1 cellular context compared by ENCODE assay signal in the genomic region with DNA sequence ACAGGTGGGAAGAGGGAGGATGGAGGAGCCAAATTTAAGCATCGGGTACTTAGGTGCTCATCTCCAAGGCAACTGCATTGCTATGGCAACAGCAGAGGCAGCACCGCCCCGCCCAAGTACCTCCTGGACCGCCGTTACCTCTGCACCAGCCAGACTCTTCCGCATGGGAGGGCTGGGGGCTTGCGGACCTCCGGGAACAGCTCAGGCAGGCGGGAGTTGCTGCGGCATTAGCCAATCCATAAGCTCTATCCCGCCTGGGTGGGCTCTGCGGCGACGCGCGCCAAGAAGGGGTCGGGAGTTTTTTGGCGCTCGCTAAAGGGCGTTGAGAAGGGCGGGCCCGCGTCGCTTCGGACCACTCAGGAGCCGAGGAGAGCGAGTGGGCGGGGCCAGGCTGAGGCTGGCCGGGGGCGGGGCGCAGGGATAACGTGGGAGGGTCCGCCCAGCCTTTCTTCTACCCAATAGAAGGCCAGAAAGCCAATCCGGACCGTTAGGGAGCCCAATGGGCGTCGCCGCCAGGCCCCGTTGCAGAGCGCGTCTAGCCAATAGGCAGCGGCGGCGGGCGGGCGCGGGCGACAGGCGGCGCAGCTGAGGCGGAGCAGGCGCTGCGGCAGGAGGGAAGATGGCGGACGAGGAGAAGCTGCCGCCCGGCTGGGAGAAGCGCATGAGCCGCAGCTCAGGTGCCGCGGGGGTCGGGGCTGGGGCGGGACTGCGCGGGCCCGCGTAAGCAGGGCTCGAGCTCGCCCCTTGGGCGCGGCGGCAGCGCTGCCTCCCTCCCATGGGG.
TF ChIP-seq lines count a peak whose summit lies in the region.

A gene (plus strand): TSS at position 593 of the 781 bp plus-strand sequence. CDS start 27 bp downstream, at position 620.

TF ChIP-seq in HEK293, 187 proteins besides CTCF, POLR2A, EP300 and RAD21 (continued from another document and continues in another):
- TF ChIP-seq HOXA7 (CRISPR knock-in tag; IDR thresholded peaks at IDR 0.05; ENCODE audit: borderline replicate concordance) (no peak), ZNF664 (tag by site-specific recombination; IDR thresholded peaks at IDR 0.05) (no peak), ZNF48 (tag by site-specific recombination; IDR thresholded peaks at IDR 0.05) (no peak), ZNF560 (tag by site-specific recombination; IDR thresholded peaks at IDR 0.05; ENCODE audit: borderline replicate concordance) (no peak), GLIS1 (tag by site-specific recombination; IDR thresholded peaks at IDR 0.05) (peak; percentile 95), ZNF677 (tag by site-specific recombination; IDR thresholded peaks at IDR 0.05) (no peak), ZNF112 (tag by site-specific recombination; IDR thresholded peaks at IDR 0.05) (no peak), GLIS2 (tag by site-specific recombination; IDR thresholded peaks at IDR 0.05) (peak; percentile 82), FEZF1 (tag by site-specific recombination; IDR thresholded peaks at IDR 0.05) (no peak), REPIN1 (tag by site-specific recombination; IDR thresholded peaks at IDR 0.05; ENCODE audit: low read depth) (no peak), ZNF132 (tag by site-specific recombination; IDR thresholded peaks at IDR 0.05; ENCODE audit: borderline replicate concordance) (no peak), KLF9 (tag by site-specific recombination; IDR thresholded peaks at IDR 0.05; ENCODE audit: low read depth) (peak; percentile 82), ZNF202 (tag by site-specific recombination; IDR thresholded peaks at IDR 0.05; ENCODE audit: borderline replicate concordance) (no peak), MEIS1 (CRISPR knock-in tag; IDR thresholded peaks at IDR 0.05; ENCODE audit: borderline replicate concordance) (no peak), GLI4 (tag by site-specific recombination; IDR thresholded peaks at IDR 0.05) (no peak), ZNF175 (tag by site-specific recombination; IDR thresholded peaks at IDR 0.05) (no peak), TCF7L2 (IDR thresholded peaks at IDR 0.05; ENCODE audit: borderline replicate concordance, low read depth, low read length) (no peak), BCL11A (tag by site-specific recombination; IDR thresholded peaks at IDR 0.05; ENCODE audit: low read depth) (no peak), ZNF10 (tag by site-specific recombination; IDR thresholded peaks at IDR 0.05) (no peak), YY2 (tag by site-specific recombination; IDR thresholded peaks at IDR 0.05) (peak; percentile 90)
- TF ChIP-seq, protein P1, sequence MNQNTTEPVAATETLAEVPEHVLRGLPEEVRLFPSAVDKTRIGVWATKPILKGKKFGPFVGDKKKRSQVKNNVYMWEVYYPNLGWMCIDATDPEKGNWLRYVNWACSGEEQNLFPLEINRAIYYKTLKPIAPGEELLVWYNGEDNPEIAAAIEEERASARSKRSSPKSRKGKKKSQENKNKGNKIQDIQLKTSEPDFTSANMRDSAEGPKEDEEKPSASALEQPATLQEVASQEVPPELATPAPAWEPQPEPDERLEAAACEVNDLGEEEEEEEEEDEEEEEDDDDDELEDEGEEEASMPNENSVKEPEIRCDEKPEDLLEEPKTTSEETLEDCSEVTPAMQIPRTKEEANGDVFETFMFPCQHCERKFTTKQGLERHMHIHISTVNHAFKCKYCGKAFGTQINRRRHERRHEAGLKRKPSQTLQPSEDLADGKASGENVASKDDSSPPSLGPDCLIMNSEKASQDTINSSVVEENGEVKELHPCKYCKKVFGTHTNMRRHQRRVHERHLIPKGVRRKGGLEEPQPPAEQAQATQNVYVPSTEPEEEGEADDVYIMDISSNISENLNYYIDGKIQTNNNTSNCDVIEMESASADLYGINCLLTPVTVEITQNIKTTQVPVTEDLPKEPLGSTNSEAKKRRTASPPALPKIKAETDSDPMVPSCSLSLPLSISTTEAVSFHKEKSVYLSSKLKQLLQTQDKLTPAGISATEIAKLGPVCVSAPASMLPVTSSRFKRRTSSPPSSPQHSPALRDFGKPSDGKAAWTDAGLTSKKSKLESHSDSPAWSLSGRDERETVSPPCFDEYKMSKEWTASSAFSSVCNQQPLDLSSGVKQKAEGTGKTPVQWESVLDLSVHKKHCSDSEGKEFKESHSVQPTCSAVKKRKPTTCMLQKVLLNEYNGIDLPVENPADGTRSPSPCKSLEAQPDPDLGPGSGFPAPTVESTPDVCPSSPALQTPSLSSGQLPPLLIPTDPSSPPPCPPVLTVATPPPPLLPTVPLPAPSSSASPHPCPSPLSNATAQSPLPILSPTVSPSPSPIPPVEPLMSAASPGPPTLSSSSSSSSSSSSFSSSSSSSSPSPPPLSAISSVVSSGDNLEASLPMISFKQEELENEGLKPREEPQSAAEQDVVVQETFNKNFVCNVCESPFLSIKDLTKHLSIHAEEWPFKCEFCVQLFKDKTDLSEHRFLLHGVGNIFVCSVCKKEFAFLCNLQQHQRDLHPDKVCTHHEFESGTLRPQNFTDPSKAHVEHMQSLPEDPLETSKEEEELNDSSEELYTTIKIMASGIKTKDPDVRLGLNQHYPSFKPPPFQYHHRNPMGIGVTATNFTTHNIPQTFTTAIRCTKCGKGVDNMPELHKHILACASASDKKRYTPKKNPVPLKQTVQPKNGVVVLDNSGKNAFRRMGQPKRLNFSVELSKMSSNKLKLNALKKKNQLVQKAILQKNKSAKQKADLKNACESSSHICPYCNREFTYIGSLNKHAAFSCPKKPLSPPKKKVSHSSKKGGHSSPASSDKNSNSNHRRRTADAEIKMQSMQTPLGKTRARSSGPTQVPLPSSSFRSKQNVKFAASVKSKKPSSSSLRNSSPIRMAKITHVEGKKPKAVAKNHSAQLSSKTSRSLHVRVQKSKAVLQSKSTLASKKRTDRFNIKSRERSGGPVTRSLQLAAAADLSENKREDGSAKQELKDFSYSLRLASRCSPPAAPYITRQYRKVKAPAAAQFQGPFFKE (tag by site-specific recombination; IDR thresholded peaks at IDR 0.05; ENCODE audit: borderline replicate concordance) = no peak
- TF ChIP-seq, protein P2, sequence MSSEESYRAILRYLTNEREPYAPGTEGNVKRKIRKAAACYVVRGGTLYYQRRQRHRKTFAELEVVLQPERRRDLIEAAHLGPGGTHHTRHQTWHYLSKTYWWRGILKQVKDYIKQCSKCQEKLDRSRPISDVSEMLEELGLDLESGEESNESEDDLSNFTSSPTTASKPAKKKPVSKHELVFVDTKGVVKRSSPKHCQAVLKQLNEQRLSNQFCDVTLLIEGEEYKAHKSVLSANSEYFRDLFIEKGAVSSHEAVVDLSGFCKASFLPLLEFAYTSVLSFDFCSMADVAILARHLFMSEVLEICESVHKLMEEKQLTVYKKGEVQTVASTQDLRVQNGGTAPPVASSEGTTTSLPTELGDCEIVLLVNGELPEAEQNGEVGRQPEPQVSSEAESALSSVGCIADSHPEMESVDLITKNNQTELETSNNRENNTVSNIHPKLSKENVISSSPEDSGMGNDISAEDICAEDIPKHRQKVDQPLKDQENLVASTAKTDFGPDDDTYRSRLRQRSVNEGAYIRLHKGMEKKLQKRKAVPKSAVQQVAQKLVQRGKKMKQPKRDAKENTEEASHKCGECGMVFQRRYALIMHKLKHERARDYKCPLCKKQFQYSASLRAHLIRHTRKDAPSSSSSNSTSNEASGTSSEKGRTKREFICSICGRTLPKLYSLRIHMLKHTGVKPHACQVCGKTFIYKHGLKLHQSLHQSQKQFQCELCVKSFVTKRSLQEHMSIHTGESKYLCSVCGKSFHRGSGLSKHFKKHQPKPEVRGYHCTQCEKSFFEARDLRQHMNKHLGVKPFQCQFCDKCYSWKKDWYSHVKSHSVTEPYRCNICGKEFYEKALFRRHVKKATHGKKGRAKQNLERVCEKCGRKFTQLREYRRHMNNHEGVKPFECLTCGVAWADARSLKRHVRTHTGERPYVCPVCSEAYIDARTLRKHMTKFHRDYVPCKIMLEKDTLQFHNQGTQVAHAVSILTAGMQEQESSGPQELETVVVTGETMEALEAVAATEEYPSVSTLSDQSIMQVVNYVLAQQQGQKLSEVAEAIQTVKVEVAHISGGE (tag by site-specific recombination; conservative IDR thresholded peaks at IDR 0.05; ENCODE audit: low read depth) = 0 out of 2 replicates have a peak, but pooled peaks have one; percentile 3
- TF ChIP-seq, protein P3, sequence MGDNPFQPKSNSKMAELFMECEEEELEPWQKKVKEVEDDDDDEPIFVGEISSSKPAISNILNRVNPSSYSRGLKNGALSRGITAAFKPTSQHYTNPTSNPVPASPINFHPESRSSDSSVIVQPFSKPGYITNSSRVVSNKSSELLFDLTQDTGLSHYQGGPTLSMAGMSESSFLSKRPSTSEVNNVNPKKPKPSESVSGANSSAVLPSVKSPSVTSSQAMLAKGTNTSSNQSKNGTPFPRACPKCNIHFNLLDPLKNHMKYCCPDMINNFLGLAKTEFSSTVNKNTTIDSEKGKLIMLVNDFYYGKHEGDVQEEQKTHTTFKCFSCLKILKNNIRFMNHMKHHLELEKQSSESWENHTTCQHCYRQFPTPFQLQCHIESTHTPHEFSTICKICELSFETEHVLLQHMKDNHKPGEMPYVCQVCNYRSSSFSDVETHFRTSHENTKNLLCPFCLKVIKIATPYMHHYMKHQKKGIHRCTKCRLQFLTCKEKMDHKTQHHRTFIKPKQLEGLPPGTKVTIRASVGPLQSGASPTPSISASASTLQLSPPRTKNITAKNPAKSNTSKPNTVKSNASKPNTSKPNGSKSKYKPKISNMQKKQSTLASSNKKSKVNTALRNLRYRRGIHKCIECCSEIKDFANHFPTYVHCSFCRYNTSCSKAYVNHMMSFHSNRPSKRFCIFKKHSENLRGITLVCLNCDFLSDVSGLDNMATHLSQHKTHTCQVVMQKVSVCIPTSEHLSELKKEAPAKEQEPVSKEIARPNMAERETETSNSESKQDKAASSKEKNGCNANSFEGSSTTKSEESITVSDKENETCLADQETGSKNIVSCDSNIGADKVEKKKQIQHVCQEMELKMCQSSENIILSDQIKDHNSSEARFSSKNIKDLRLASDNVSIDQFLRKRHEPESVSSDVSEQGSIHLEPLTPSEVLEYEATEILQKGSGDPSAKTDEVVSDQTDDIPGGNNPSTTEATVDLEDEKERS (tag by site-specific recombination; IDR thresholded peaks at IDR 0.05) = no peak
- TF ChIP-seq, protein P4, sequence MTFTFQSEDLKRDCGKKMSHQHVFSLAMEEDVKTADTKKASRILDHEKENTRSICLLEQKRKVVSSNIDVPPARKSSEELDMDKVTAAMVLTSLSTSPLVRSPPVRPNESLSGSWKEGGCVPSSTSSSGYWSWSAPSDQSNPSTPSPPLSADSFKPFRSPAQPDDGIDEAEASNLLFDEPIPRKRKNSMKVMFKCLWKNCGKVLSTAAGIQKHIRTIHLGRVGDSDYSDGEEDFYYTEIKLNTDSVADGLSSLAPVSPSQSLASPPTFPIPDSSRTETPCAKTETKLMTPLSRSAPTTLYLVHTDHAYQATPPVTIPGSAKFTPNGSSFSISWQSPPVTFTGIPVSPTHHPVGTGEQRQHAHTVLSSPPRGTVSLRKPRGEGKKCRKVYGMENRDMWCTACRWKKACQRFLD (tag by site-specific recombination; IDR thresholded peaks at IDR 0.05) = no peak
- TF ChIP-seq, protein P5, sequence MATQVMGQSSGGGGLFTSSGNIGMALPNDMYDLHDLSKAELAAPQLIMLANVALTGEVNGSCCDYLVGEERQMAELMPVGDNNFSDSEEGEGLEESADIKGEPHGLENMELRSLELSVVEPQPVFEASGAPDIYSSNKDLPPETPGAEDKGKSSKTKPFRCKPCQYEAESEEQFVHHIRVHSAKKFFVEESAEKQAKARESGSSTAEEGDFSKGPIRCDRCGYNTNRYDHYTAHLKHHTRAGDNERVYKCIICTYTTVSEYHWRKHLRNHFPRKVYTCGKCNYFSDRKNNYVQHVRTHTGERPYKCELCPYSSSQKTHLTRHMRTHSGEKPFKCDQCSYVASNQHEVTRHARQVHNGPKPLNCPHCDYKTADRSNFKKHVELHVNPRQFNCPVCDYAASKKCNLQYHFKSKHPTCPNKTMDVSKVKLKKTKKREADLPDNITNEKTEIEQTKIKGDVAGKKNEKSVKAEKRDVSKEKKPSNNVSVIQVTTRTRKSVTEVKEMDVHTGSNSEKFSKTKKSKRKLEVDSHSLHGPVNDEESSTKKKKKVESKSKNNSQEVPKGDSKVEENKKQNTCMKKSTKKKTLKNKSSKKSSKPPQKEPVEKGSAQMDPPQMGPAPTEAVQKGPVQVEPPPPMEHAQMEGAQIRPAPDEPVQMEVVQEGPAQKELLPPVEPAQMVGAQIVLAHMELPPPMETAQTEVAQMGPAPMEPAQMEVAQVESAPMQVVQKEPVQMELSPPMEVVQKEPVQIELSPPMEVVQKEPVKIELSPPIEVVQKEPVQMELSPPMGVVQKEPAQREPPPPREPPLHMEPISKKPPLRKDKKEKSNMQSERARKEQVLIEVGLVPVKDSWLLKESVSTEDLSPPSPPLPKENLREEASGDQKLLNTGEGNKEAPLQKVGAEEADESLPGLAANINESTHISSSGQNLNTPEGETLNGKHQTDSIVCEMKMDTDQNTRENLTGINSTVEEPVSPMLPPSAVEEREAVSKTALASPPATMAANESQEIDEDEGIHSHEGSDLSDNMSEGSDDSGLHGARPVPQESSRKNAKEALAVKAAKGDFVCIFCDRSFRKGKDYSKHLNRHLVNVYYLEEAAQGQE (tag by site-specific recombination; IDR thresholded peaks at IDR 0.05) = no peak
- TF ChIP-seq, protein P6, sequence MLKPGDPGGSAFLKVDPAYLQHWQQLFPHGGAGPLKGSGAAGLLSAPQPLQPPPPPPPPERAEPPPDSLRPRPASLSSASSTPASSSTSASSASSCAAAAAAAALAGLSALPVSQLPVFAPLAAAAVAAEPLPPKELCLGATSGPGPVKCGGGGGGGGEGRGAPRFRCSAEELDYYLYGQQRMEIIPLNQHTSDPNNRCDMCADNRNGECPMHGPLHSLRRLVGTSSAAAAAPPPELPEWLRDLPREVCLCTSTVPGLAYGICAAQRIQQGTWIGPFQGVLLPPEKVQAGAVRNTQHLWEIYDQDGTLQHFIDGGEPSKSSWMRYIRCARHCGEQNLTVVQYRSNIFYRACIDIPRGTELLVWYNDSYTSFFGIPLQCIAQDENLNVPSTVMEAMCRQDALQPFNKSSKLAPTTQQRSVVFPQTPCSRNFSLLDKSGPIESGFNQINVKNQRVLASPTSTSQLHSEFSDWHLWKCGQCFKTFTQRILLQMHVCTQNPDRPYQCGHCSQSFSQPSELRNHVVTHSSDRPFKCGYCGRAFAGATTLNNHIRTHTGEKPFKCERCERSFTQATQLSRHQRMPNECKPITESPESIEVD (tag by site-specific recombination; IDR thresholded peaks at IDR 0.05) = no peak
- TF ChIP-seq, protein P7, sequence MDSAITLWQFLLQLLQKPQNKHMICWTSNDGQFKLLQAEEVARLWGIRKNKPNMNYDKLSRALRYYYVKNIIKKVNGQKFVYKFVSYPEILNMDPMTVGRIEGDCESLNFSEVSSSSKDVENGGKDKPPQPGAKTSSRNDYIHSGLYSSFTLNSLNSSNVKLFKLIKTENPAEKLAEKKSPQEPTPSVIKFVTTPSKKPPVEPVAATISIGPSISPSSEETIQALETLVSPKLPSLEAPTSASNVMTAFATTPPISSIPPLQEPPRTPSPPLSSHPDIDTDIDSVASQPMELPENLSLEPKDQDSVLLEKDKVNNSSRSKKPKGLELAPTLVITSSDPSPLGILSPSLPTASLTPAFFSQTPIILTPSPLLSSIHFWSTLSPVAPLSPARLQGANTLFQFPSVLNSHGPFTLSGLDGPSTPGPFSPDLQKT (IDR thresholded peaks at IDR 0.05; ENCODE audit: borderline replicate concordance, low read depth, low read length) = no peak
- TF ChIP-seq, protein P8, sequence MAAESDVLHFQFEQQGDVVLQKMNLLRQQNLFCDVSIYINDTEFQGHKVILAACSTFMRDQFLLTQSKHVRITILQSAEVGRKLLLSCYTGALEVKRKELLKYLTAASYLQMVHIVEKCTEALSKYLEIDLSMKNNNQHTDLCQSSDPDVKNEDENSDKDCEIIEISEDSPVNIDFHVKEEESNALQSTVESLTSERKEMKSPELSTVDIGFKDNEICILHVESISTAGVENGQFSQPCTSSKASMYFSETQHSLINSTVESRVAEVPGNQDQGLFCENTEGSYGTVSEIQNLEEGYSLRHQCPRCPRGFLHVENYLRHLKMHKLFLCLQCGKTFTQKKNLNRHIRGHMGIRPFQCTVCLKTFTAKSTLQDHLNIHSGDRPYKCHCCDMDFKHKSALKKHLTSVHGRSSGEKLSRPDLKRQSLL (tag by site-specific recombination; IDR thresholded peaks at IDR 0.05) = no peak
